In genomic region chr19:12603714-12604113, GRCh38 we compare ENCODE assay signal across 10 cellular contexts. TPM values are rescaled to one million over a fixed set of nuclear protein-coding genes. Genes with fewer than 3 reads are reported as not detected.
DNase-seq lines count a peak whose midpoint lies in the region; TF ChIP-seq lines count a peak whose summit lies in the region.
"Had no signal": no experiment of that assay in that cellular context is flagged by ENCODE, and none has a peak within 500 bp of the region (broad histone marks: within the 10 kb centered on the region; RNA-seq: fewer than 3 reads in every experiment).

No MANE protein-coding gene starts in this region.

- H3K27ac Mint-ChIP-seq in activated naive CD8-positive, alpha-beta T cell treated with anti-CD3 and anti-CD28 coated beads for 36 hours = peak overlapping the region; percentile 54

- H3K4me2 ChIP-seq in OCI-LY7 (ENCODE audit: low read length) = no peak overlapping the region

- POLR2A ChIA-PET in OCI-LY7 (lab: Charles Lee) = interaction anchor here (0.7 to 0.8 kb wide), 2 partner anchors 10 to 41 kb away, joined by 3 read pairs; no protein-coding TSS in a partner anchor

- DNase-seq in DMS 273 (lab: John Stamatoyannopoulos, UW; ENCODE audit: unreplicated experiment) (peak; percentile 65), DMS 273 treated with DMSO at 0.1 percent for 48 hours (lab: John Stamatoyannopoulos, UW) (no peak), OCI-LY7 (ENCODE audit: low spot score) (peak; percentile 12), hippocampal formation (lab: John Stamatoyannopoulos, UW) (no peak), DMS53 (lab: John Stamatoyannopoulos, UW) (no peak), hypothalamus (lab: John Stamatoyannopoulos, UW) (no peak)
- peak; percentile 64 for DNase-seq in activated naive CD8-positive, alpha-beta T cell treated with anti-CD3 and anti-CD28 coated beads for 36 hours
- peak; percentile 51 for DNase-seq in stimulated activated naive CD4-positive, alpha-beta T cell treated with Interleukin-2 at 50 U/mL for 16 hours (lab: John Stamatoyannopoulos, UW)
- DNase-seq: Right ventricle myocardium superior had no signal

- H3K4me3 Mint-ChIP-seq in activated naive CD8-positive, alpha-beta T cell treated with anti-CD3 and anti-CD28 coated beads for 36 hours = no peak overlapping the region

- H3K4me3 ChIP-seq in OCI-LY7 (ENCODE audit: low read depth, low read length, poor library complexity, severe bottlenecking) = no peak overlapping the region

- H3K9me3 ChIP-seq in OCI-LY7 (ENCODE audit: low read length) = no peaks in the 10 kb centered on the region

- no peak for TF ChIP-seq CTCF in OCI-LY7 (conservative IDR thresholded peaks at IDR 0.05; ENCODE audit: low read length)

- peaks cover 21% of the 10 kb centered on the region for H3K36me3 ChIP-seq in OCI-LY7 (ENCODE audit: insufficient read depth, low read length)

- H3K27ac ChIP-seq in OCI-LY7 (ENCODE audit: low read depth, low read length, poor library complexity, severe bottlenecking) = no peak overlapping the region
- H3K27ac ChIP-seq: 22Rv1 had no signal

- no peaks in the 10 kb centered on the region for H3K27me3 Mint-ChIP-seq in activated naive CD8-positive, alpha-beta T cell treated with anti-CD3 and anti-CD28 coated beads for 36 hours

- H4K20me1 ChIP-seq in OCI-LY7 (ENCODE audit: insufficient read depth, low read length) = no peaks in the 10 kb centered on the region

- H3K4me1 ChIP-seq in OCI-LY7 (ENCODE audit: insufficient read depth, low read length, poor library complexity, severe bottlenecking) = peaks cover 6% of the 10 kb centered on the region

- H3K9me2 ChIP-seq in OCI-LY7 (ENCODE audit: insufficient read depth, low read length) = no peaks in the 10 kb centered on the region

- H3K4me1 Mint-ChIP-seq in activated naive CD8-positive, alpha-beta T cell treated with anti-CD3 and anti-CD28 coated beads for 36 hours = peaks cover 11% of the 10 kb centered on the region

- no peak overlapping the region for H2AFZ ChIP-seq in OCI-LY7 (ENCODE audit: low read length)

- CTCF ChIA-PET in OCI-LY7 (lab: Charles Lee; ENCODE audit: unreplicated experiment) = no interaction called here

- BruUV-seq in OCI-LY7 (replicated peaks; lab: Mats Ljungman, UMichigan) = no TSS peak

- H3K36me3 Mint-ChIP-seq in activated naive CD8-positive, alpha-beta T cell treated with anti-CD3 and anti-CD28 coated beads for 36 hours = peaks cover 22% of the 10 kb centered on the region

- intact Hi-C loops in OCI-LY7 (cut with micrococcal nuclease; ENCODE audit: unreplicated experiment) = no loop called here

- H3K79me2 ChIP-seq in OCI-LY7 (ENCODE audit: insufficient read depth, low read depth, low read length) = no peaks in the 10 kb centered on the region

- H3K9me3 Mint-ChIP-seq in activated naive CD8-positive, alpha-beta T cell treated with anti-CD3 and anti-CD28 coated beads for 36 hours = no peaks in the 10 kb centered on the region

RNA-seq across cellular contexts. Expression of gene ZNF490, which starts 6.9 kb away (rescaled TPM):
- 6.3 and 8.6 TPM in 2 replicates for total RNA-seq in OCI-LY7 (2014; rRNA removed; shearing (Covaris generic))
- total RNA-seq in OCI-LY7 (2022) = 8.1 and 11.2 TPM in 2 replicates
- 1 to 10 TPM; 7.7 to 9.2 TPM for total RNA-seq in activated naive CD8-positive, alpha-beta T cell treated with anti-CD3 and anti-CD28 coated beads for 36 hours

RNA-seq across cellular contexts. Expression of gene ZNF791, which starts 7.0 kb away (rescaled TPM):
- 5.3 and 7.8 TPM in 2 replicates for total RNA-seq in OCI-LY7 (2014; rRNA removed; shearing (Covaris generic))
- total RNA-seq in OCI-LY7 (2022) = 17.1 and 18.2 TPM in 2 replicates
- 10 to 100 TPM; 14.6 to 15.1 TPM for total RNA-seq in activated naive CD8-positive, alpha-beta T cell treated with anti-CD3 and anti-CD28 coated beads for 36 hours

RNA-seq across cellular contexts. Expression of gene ZNF564, which starts 52.4 kb away (rescaled TPM):
- total RNA-seq in OCI-LY7 (2014; rRNA removed; shearing (Covaris generic)) = 6.6 and 8.0 TPM in 2 replicates
- total RNA-seq in OCI-LY7 (2022) = 13.1 and 16.5 TPM in 2 replicates
- total RNA-seq in activated naive CD8-positive, alpha-beta T cell treated with anti-CD3 and anti-CD28 coated beads for 36 hours = 1 to 10 TPM; 6.0 to 6.4 TPM

Comparison
In these comparisons a context has a peak if more than half of its experiments do, and no peak if none do; other contexts are left out.
1. DNase-seq: peak in DMS 273 (single experiment), OCI-LY7 (single experiment), activated naive CD8-positive, alpha-beta T cell treated with anti-CD3 and anti-CD28 coated beads for 36 hours (single experiment) and stimulated activated naive CD4-positive, alpha-beta T cell treated with Interleukin-2 at 50 U/mL for 16 hours (single experiment); none in DMS 273 treated with DMSO at 0.1 percent for 48 hours (single experiment), hippocampal formation (0 of 2), DMS53 (single experiment) and hypothalamus (0 of 51).